ENCODE assay signal across 1 cellular context in genomic region chr3:15797600-15798303, GRCh38.
TF ChIP-seq lines count a peak whose summit lies in the region.

Gene ANKRD28 (minus strand): TSS chr3:15797979. CDS start chr3:15796521, 1,458 bp downstream.

TF ChIP-seq in GM12878, 131 proteins besides CTCF, POLR2A, EP300 and RAD21 (continued from another document and continues in another):
- TF ChIP-seq HSF1 (IDR thresholded peaks at IDR 0.05; ENCODE audit: low read depth, low read length) (no peak), RELA (IDR thresholded peaks at IDR 0.05; ENCODE audit: borderline replicate concordance, partially characterized antibody) (no peak), NR2C1 (IDR thresholded peaks at IDR 0.05) (no peak), BHLHE40 (IDR thresholded peaks at IDR 0.05; ENCODE audit: borderline replicate concordance in 1 of 2, low read depth in 2 of 2, low read length in 1 of 2) (no peak), REST (IDR thresholded peaks at IDR 0.05; ENCODE audit: low read depth, low read length) (no peak), ZNF592 (IDR thresholded peaks at IDR 0.05) (no peak), KDM1A (IDR thresholded peaks at IDR 0.05; ENCODE audit: borderline replicate concordance) (no peak), TCF12 (IDR thresholded peaks at IDR 0.05; ENCODE audit: low read depth, low read length) (no peak), NR2F1 (conservative IDR thresholded peaks at IDR 0.05) (no peak), TBL1XR1 (IDR thresholded peaks at IDR 0.05; ENCODE audit: low read depth, low read length) (no peak), SMC3 (IDR thresholded peaks at IDR 0.05; ENCODE audit: borderline replicate concordance, low read length) (no peak), PKNOX1 (IDR thresholded peaks at IDR 0.05) (no peak), ESRRA (IDR thresholded peaks at IDR 0.05; ENCODE audit: low read length) (no peak), ZNF384 (IDR thresholded peaks at IDR 0.05; ENCODE audit: borderline replicate concordance, low read depth, low read length) (peak; percentile 25; the same call in 1 of the 2 replicates), SRF (IDR thresholded peaks at IDR 0.05; ENCODE audit: low read depth in 2 of 2, low read length in 2 of 2) (no peak), RFX5 (IDR thresholded peaks at IDR 0.05; ENCODE audit: low read depth, low read length) (no peak), SUZ12 (IDR thresholded peaks at IDR 0.05; ENCODE audit: unreplicated experiment) (no peak), ZBTB11 (CRISPR knock-in tag; IDR thresholded peaks at IDR 0.05) (no peak), ATF2 (IDR thresholded peaks at IDR 0.05; ENCODE audit: low read length) (peak; percentile 27; the same call in 1 of the 2 replicates), CUX1 (IDR thresholded peaks at IDR 0.05; ENCODE audit: insufficient replicate concordance, low read depth, low read length) (no peak), EGR1 (IDR thresholded peaks at IDR 0.05; ENCODE audit: borderline replicate concordance in 1 of 2, low read depth in 2 of 2, low read length in 2 of 2) (no peak), RCOR1 (conservative IDR thresholded peaks at IDR 0.05; ENCODE audit: low read depth, low read length) (no peak), BCL11A (IDR thresholded peaks at IDR 0.05; ENCODE audit: low read depth, low read length) (no peak), ZNF274 (IDR thresholded peaks at IDR 0.05; ENCODE audit: insufficient read depth, insufficient read length) (no peak), TCF3 (IDR thresholded peaks at IDR 0.05; ENCODE audit: borderline replicate concordance, insufficient read depth, low read depth, low read length) (no peak), ATF7 (IDR thresholded peaks at IDR 0.05; ENCODE audit: low read depth) (0 out of 2 replicates have a peak, but pooled peaks have one; percentile 30), YY1 (IDR thresholded peaks at IDR 0.05; ENCODE audit: low read depth, low read length) (no peak), SUPT20H (IDR thresholded peaks at IDR 0.05; ENCODE audit: borderline replicate concordance, control insufficient read depth, low read depth, low read length) (no peak), SMAD1 (IDR thresholded peaks at IDR 0.05; ENCODE audit: low read depth, partially characterized antibody) (peak; percentile 70), IRF4 (IDR thresholded peaks at IDR 0.05; ENCODE audit: low read depth, low read length) (no peak), IRF5 (IDR thresholded peaks at IDR 0.05; ENCODE audit: borderline replicate concordance) (no peak), ATF3 (IDR thresholded peaks at IDR 0.05; ENCODE audit: borderline replicate concordance, extremely low read depth, low read depth, low read length) (no peak), NR2C2 (IDR thresholded peaks at IDR 0.05; ENCODE audit: borderline replicate concordance, control insufficient read depth, insufficient read length, low read depth) (no peak)
